Comparison of ENCODE assay signal across 9 cellular contexts in genomic region chr11:19076744-19077589, GRCh38. TPM values are rescaled to one million over a fixed set of nuclear protein-coding genes. Genes with fewer than 3 reads are reported as not detected.
DNase-seq lines count a peak whose midpoint lies in the region; ATAC-seq, FAIRE-seq and TF ChIP-seq lines count a peak whose summit lies in the region.
"Had no signal": no experiment of that assay in that cellular context is flagged by ENCODE, and none has a peak within 500 bp of the region (broad histone marks: within the 10 kb centered on the region; RNA-seq: fewer than 3 reads in every experiment).

No MANE protein-coding gene starts in this region.

- 48 to 53% methylated on average over 10 of the region's 10 CpGs for WGBS in pancreas, 2 donors

- H3K27ac Mint-ChIP-seq in type B pancreatic cell = no peak overlapping the region

- H3K4me1 ChIP-seq in pancreas = peaks cover 13 to 29% (median 19%) of the 10 kb centered on the region in 3 donors

- no peaks in the 10 kb centered on the region for H3K36me3 ChIP-seq in pancreas

- DNase-seq in AG08395 (ENCODE audit: low spot score) = peak; percentile 56
- peak; percentile 0 for DNase-seq in OCI-M2 (lab: John Stamatoyannopoulos, UW; ENCODE audit: unreplicated experiment)
- peak; percentile 30 for DNase-seq in activated T-helper 1 cell treated with Interleukin-2 at 50 U/mL for 16 hours (ENCODE audit: low read depth)
- DNase-seq in foreskin fibroblast = peak in 1 of 2 donors; percentile 65
- peak; percentile 35 to 83 (median 62) for DNase-seq in pancreas
- DNase-seq in type B pancreatic cell (ENCODE audit: extremely low spot score, unreplicated experiment) = peak; percentile 76

- H3K9me3 Mint-ChIP-seq in type B pancreatic cell = no peaks in the 10 kb centered on the region

- no peak for FAIRE-seq in pancreas (lab: Jason Lieb, UNC)

- ATAC-seq in GM18511 (IDR thresholded peaks at IDR 0.05; ENCODE audit: unreplicated experiment) (peak; percentile 89), HG03565 (IDR thresholded peaks at IDR 0.05; ENCODE audit: unreplicated experiment) (peak; percentile 54), pancreas (peak; percentile 38 to 68 (median 60))

- H3K4me3 ChIP-seq in foreskin fibroblast (ENCODE audit: low read depth in 1 of 2, low read length in 2 of 2) (no peak overlapping the region), pancreas (no peak overlapping the region)
- H3K4me3 ChIP-seq: skin epidermis had no signal

- TF ChIP-seq CTCF in foreskin fibroblast (IDR thresholded peaks at IDR 0.05; ENCODE audit: low read depth, low read length) (peak; percentile 97), pancreas (IDR thresholded peaks at IDR 0.05) (peak; percentile 96 to 99 (median 98)), type B pancreatic cell (conservative IDR thresholded peaks at IDR 0.05) (peak; percentile 98)

- H3K36me3 Mint-ChIP-seq in type B pancreatic cell = no peaks in the 10 kb centered on the region

- no peaks in the 10 kb centered on the region for H3K9me3 ChIP-seq in pancreas

- intact Hi-C loops in pancreas (cut with DNase I) = loop anchor here in 1 of 3 donors (10.0 kb wide), 2 partner anchors 168 to 238 kb away; partner anchors contain the start of gene E2F8

- no peak overlapping the region for H3K4me3 Mint-ChIP-seq in type B pancreatic cell

- peaks cover 23% of the 10 kb centered on the region for H3K4me1 Mint-ChIP-seq in type B pancreatic cell (ENCODE audit: unreplicated experiment)

- no peaks in the 10 kb centered on the region for H3K27me3 Mint-ChIP-seq in type B pancreatic cell

- no peaks in the 10 kb centered on the region for H3K27me3 ChIP-seq in pancreas

- no peak overlapping the region for H3K27ac ChIP-seq in pancreas

RNA-seq across cellular contexts. Expression of gene MRGPRX2, which starts 16.4 kb away (rescaled TPM):
- total RNA-seq in pancreas (under 1 TPM in 1 of 6 donors, not detected in 5; 0.09 TPM), type B pancreatic cell (ENCODE audit: low replicate concordance) (not detected in 2 replicates)
- polyA plus RNA-seq in pancreas = under 1 TPM in 1 of 2 donors, not detected in 1; 0.05 TPM

RNA-seq across cellular contexts. Expression of gene ZDHHC13, which starts 40.0 kb away (rescaled TPM):
- total RNA-seq in pancreas (10 to 100 TPM in 1 of 6 donors, 1 to 10 TPM in 5; 4.5 to 11.2 (median 6.9) TPM), type B pancreatic cell (ENCODE audit: low replicate concordance) (18.2 and 19.0 TPM in 2 replicates)
- polyA plus RNA-seq in pancreas = 10 to 100 TPM in 1 of 2 donors, 1 to 10 TPM in 1; 7.1 to 11.5 TPM
